Comparison of ENCODE assay signal across 12 cellular contexts in genomic region chr10:52437205-52437646, GRCh38.
A peak's percentile ranks its signal among the peaks of the same experiment; 100 is the strongest.
DNase-seq lines count a peak whose midpoint lies in the region; ATAC-seq lines count a peak whose summit lies in the region.
"Had no signal": no experiment of that assay in that cellular context is flagged by ENCODE, and none has a peak within 500 bp of the region (broad histone marks: within the 10 kb centered on the region; RNA-seq: fewer than 3 reads in every experiment).

No MANE protein-coding gene starts in this region.

- peak; percentile 97 for ATAC-seq in GM18870 (IDR thresholded peaks at IDR 0.05; ENCODE audit: unreplicated experiment)
- ATAC-seq in GM21825 (IDR thresholded peaks at IDR 0.05; ENCODE audit: unreplicated experiment) = peak; percentile 90
- peak; percentile 96 for ATAC-seq in HG03354 (IDR thresholded peaks at IDR 0.05; ENCODE audit: poor library complexity, severe bottlenecking, unreplicated experiment)
- ATAC-seq: naive thymus-derived CD4-positive, alpha-beta T cell had no signal

- peak; percentile 7 for DNase-seq in iris pigment epithelial cell (ENCODE audit: low read depth)
- no peak for DNase-seq in NAMALWA (ENCODE audit: low spot score)
- no peak for DNase-seq in NCI-H345 treated with DMSO at 0.1 percent for 48 hours (lab: John Stamatoyannopoulos, UW; ENCODE audit: unreplicated experiment)
- DNase-seq in activated CD8-positive, alpha-beta memory T cell treated with anti-CD3 and anti-CD28 coated beads for 24 hours = no peak
- DNase-seq in T-helper 1 cell = no peak
- DNase-seq: DND-41; effector CD4-positive, alpha-beta T cell; naive thymus-derived CD4-positive, alpha-beta T cell; NK-92 treated with Interleukin-12 subunit alpha and Interleukin-12 subunit beta, amount 100 ng/mL, for 24 hours had no signal
